In genomic region chr14:31462450-31462849, GRCh38 we compare ENCODE assay signal across 6 cellular contexts. TPM values are rescaled to one million over a fixed set of nuclear protein-coding genes. Genes with fewer than 3 reads are reported as not detected.
"Had no signal": no experiment of that assay in that cellular context is flagged by ENCODE, and none has a peak within 500 bp of the region (broad histone marks: within the 10 kb centered on the region; RNA-seq: fewer than 3 reads in every experiment).

No MANE protein-coding gene starts in this region.

RNA-seq across cellular contexts. Expression of gene GPR33, which starts 25.4 kb away (rescaled TPM):
- total RNA-seq: K562, M059J, NCI-H460, Right ventricle myocardium inferior, SJCRH30 had no signal
- polyA plus RNA-seq: IgD-negative memory B cell, K562 had no signal
